13 cellular contexts compared by ENCODE assay signal in the genomic region with DNA sequence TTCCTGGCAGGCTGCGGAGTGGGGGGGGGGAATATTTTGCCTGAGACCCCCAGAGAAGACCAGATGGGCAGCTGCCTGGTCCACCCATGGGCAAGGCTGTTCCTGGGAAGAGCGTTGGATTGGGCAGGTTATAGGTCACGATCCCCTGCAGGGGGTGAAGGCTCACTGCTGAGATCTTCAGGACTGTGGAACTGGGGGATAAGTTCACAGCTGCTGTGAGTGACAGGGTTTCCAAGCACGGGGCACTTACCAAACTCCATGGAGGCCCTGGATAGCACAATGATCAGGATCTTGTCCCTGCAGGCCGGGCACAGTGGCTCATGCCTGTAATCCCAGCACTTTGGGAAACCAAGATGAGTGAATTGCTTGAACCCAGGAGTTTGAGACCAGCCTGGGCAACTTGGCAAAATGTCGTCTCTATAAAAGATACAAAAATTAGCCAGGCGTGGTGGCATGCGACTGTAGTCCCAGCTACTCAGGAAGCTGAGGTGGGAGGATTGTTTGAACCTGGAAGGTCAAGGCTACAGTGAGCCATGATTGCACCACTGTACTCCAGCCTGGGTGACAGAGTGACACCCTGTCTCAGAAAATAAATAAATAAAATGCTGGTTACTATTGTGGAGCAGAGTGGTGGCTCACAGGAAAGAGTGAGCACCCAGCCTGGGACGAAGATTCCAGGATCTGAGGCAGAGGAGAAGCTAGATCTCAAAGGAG.
DNase-seq lines count a peak whose midpoint lies in the region; ATAC-seq, FAIRE-seq and TF ChIP-seq lines count a peak whose summit lies in the region.
"Had no signal": no experiment of that assay in that cellular context is flagged by ENCODE, and none has a peak within 500 bp of the region (broad histone marks: within the 10 kb centered on the region; RNA-seq: fewer than 3 reads in every experiment).

No MANE protein-coding gene starts in this region.

- H2AFZ ChIP-seq in HepG2 (ENCODE audit: low read length) = no peak overlapping the region
- H2AFZ ChIP-seq in mammary epithelial cell (ENCODE audit: low read depth, low read length) = no peak overlapping the region
- H2AFZ ChIP-seq: GM23248 had no signal

- TF ChIP-seq EP300 in HepG2 (IDR thresholded peaks at IDR 0.05; ENCODE audit: low read depth in 2 of 2, low read length in 2 of 2) = no peak
- no peak for TF ChIP-seq EP300 in HepG2 (CRISPR knock-in tag; IDR thresholded peaks at IDR 0.05; ENCODE audit: borderline replicate concordance)

- H4K20me1 ChIP-seq in HepG2 (ENCODE audit: insufficient read depth, low read length) = no peaks in the 10 kb centered on the region
- no peaks in the 10 kb centered on the region for H4K20me1 ChIP-seq in mammary epithelial cell (ENCODE audit: insufficient read depth, low read length)

- H3K9ac ChIP-seq in HepG2 (ENCODE audit: insufficient read depth, low read depth, low read length) = no peak overlapping the region
- no peak overlapping the region for H3K9ac ChIP-seq in mammary epithelial cell (ENCODE audit: insufficient read depth, low read length)
- H3K9ac ChIP-seq: GM23248 had no signal

- WGBS in HepG2 (ENCODE audit: low lambda C conversion rate) = 26% methylated on average over 5 of the region's 9 CpGs
- WGBS in mammary epithelial cell (ENCODE audit: low coverage, missing lambda C conversion rate) = 68% methylated on average over 9 of the region's 9 CpGs

- no peaks in the 10 kb centered on the region for H3K79me2 ChIP-seq in HepG2 (ENCODE audit: insufficient read depth, low read length)
- H3K79me2 ChIP-seq in mammary epithelial cell (ENCODE audit: insufficient read depth, low read length) = no peaks in the 10 kb centered on the region

- no peak for TF ChIP-seq RAD21 in HepG2 (CRISPR knock-in tag; IDR thresholded peaks at IDR 0.05)

- peak; percentile 40 for FAIRE-seq in HepG2 (lab: Jason Lieb, UNC)
- FAIRE-seq: A549, H54 had no signal

- TF ChIP-seq CTCF in HepG2 (CRISPR knock-in tag; IDR thresholded peaks at IDR 0.05) = no peak
- no peak for TF ChIP-seq CTCF in neural crest cell (conservative IDR thresholded peaks at IDR 0.05)
- TF ChIP-seq CTCF in mammary epithelial cell (conservative IDR thresholded peaks at IDR 0.05 in 1 of 2, IDR thresholded peaks at IDR 0.05 in 1 of 2; ENCODE audit: extremely low read depth in 1 of 2, insufficient read depth in 1 of 2, low read depth in 1 of 2, low read length in 2 of 2) = no peak

- CTCF ChIA-PET in HepG2 (lab: Yijun Ruan, JAX; ENCODE audit: low intra/inter-chr PET ratio, low total read pairs) (no interaction called here), mammary epithelial cell (lab: Charles Lee; ENCODE audit: low non-redundant PET) (no interaction called here)

- no peaks in the 10 kb centered on the region for H3K4me1 Mint-ChIP-seq in neural crest cell

- POLR2A ChIA-PET in HepG2 (lab: Yijun Ruan, JAX) = no interaction called here

- DNase-seq in ecto neural progenitor cell (ENCODE audit: low spot score) (peak; percentile 40), HepG2 (ENCODE audit: low spot score) (peak; percentile 27), neural crest cell (ENCODE audit: low read depth, low spot score) (no peak), Right ventricle myocardium inferior (ENCODE audit: missing footprints) (no peak), mammary epithelial cell (no peak), SIG-M5 (lab: John Stamatoyannopoulos, UW) (no peak)
- DNase-seq: DMS53, GM23248 had no signal

- H3K9me3 Mint-ChIP-seq in neural crest cell = no peaks in the 10 kb centered on the region

- no TSS peak for BruUV-seq in HepG2 (replicated peaks; lab: Mats Ljungman, UMichigan)
- no TSS peak for BruUV-seq in mammary epithelial cell (replicated peaks; lab: Mats Ljungman, UMichigan)

- H3K27ac ChIP-seq in HepG2 (ENCODE audit: extremely low read length, insufficient read depth, low read length) = no peak overlapping the region
- H3K27ac ChIP-seq in mammary epithelial cell (ENCODE audit: insufficient read depth, low read depth, low read length) = no peak overlapping the region
- H3K27ac ChIP-seq: A549, GM23248, HL-60 had no signal

- H3K36me3 ChIP-seq in HepG2 (replicated peaks in 1 of 2; ENCODE audit: control insufficient read depth in 1 of 2, insufficient read depth in 2 of 2, low read length in 2 of 2) (no peaks in the 10 kb centered on the region), mammary epithelial cell (ENCODE audit: insufficient read depth, low read length) (no peaks in the 10 kb centered on the region)

- no peak overlapping the region for H3K4me3 ChIP-seq in HepG2 (replicated peaks in 1 of 3; ENCODE audit: insufficient read depth in 1 of 3, low read depth in 2 of 3, low read length in 3 of 3)
- H3K4me3 ChIP-seq in mammary epithelial cell (replicated peaks in 1 of 3; ENCODE audit: insufficient read depth in 1 of 3, low read depth in 2 of 3, low read length in 3 of 3) = no peak overlapping the region
- H3K4me3 ChIP-seq: A549, GM23248 had no signal

- H3K27me3 ChIP-seq in HepG2 (ENCODE audit: control insufficient read depth in 1 of 2, insufficient read depth in 2 of 2, low read length in 2 of 2) (peaks cover 0 to 10% of the 10 kb centered on the region in 2 experiments; a peak in 2 of 5 replicates), mammary epithelial cell (ENCODE audit: insufficient read depth, low read length) (no peaks in the 10 kb centered on the region)

- peak; percentile 87 for ATAC-seq in HepG2
- no peak for ATAC-seq in Right ventricle myocardium inferior
- no peak for ATAC-seq in GM18907 (IDR thresholded peaks at IDR 0.05; ENCODE audit: unreplicated experiment)
- ATAC-seq: A549, HCT116 had no signal

- peaks cover 33% of the 10 kb centered on the region for H3K27me3 Mint-ChIP-seq in neural crest cell (ENCODE audit: low read depth)

- no peak overlapping the region for H3K4me3 Mint-ChIP-seq in neural crest cell

- dilution Hi-C loops in mammary epithelial cell (cut with HindIII; ENCODE audit: low sequenced_read_pairs) = no loop called here

- peaks cover 26% of the 10 kb centered on the region for H3K4me1 ChIP-seq in HepG2 (ENCODE audit: insufficient read depth, low read length)
- peaks cover 9% of the 10 kb centered on the region for H3K4me1 ChIP-seq in mammary epithelial cell (ENCODE audit: insufficient read depth, low read length)
- H3K4me1 ChIP-seq: A549 had no signal

- in situ Hi-C loops in HepG2 (cut with HindIII; ENCODE audit: extremely low pct_ligation_motif_present, low pct_unique_long_range_greater_than_20kb) (no loop called here), mammary epithelial cell (cut with MboI; ENCODE audit: low sequenced_read_pairs in 2 of 2) (no loop called here)

- no peaks in the 10 kb centered on the region for H3K36me3 Mint-ChIP-seq in neural crest cell (ENCODE audit: low read depth)

- H3K27ac Mint-ChIP-seq in neural crest cell (ENCODE audit: unreplicated experiment) = peak overlapping the region; percentile 90

- intact Hi-C loops in HepG2 (cut with micrococcal nuclease; ENCODE audit: unreplicated experiment) = no loop called here
- intact Hi-C loops in Right ventricle myocardium inferior (cut with DNase I) = no loop called here
- intact Hi-C loops in mammary epithelial cell (cut with micrococcal nuclease) = no loop called here

- no peaks in the 10 kb centered on the region for H3K9me3 ChIP-seq in HepG2 (ENCODE audit: low read length)
- no peaks in the 10 kb centered on the region for H3K9me3 ChIP-seq in mammary epithelial cell (replicated peaks; ENCODE audit: insufficient read depth, low read length)
- H3K9me3 ChIP-seq: A549 had no signal

- peak overlapping the region; percentile 35; the same call in 1 of the 2 replicates for H3K4me2 ChIP-seq in HepG2 (ENCODE audit: low read depth, low read length)
- no peak overlapping the region for H3K4me2 ChIP-seq in mammary epithelial cell (ENCODE audit: insufficient read depth, low read depth, low read length)
- H3K4me2 ChIP-seq: A549 had no signal

- no peak for TF ChIP-seq POLR2A in HepG2 (IDR thresholded peaks at IDR 0.05; ENCODE audit: insufficient read depth in 1 of 2, low read depth in 2 of 2, low read length in 2 of 2)

TF ChIP-seq in HepG2, 621 proteins besides CTCF, POLR2A, EP300 and RAD21 (continues in another document):
- TF ChIP-seq SMARCE1 (IDR thresholded peaks at IDR 0.05; ENCODE audit: borderline replicate concordance) (no peak), NFYB (CRISPR knock-in tag; IDR thresholded peaks at IDR 0.05) (no peak), ZBTB2 (CRISPR knock-in tag; IDR thresholded peaks at IDR 0.05; ENCODE audit: low read depth) (no peak), ETS1 (CRISPR knock-in tag; IDR thresholded peaks at IDR 0.05) (no peak), MXD1 (CRISPR knock-in tag; IDR thresholded peaks at IDR 0.05) (no peak), CEBPG (CRISPR knock-in tag; IDR thresholded peaks at IDR 0.05) (peak; percentile 71)

Comparison
In these comparisons a context has a peak if more than half of its experiments do, and no peak if none do; other contexts are left out.
1. DNase-seq: peak in ecto neural progenitor cell (single experiment) and HepG2 (single experiment); none in neural crest cell (single experiment), Right ventricle myocardium inferior (single experiment), mammary epithelial cell (single experiment) and SIG-M5 (single experiment).